10 cellular contexts compared by ENCODE assay signal in genomic region chr9:129182625-129183494, GRCh38. TPM values are rescaled to one million over a fixed set of nuclear protein-coding genes. Genes with fewer than 3 reads are reported as not detected.
DNase-seq lines count a peak whose midpoint lies in the region; ATAC-seq, FAIRE-seq and TF ChIP-seq lines count a peak whose summit lies in the region.
"Had no signal": no experiment of that assay in that cellular context is flagged by ENCODE, and none has a peak within 500 bp of the region (broad histone marks: within the 10 kb centered on the region; RNA-seq: fewer than 3 reads in every experiment).

No MANE protein-coding gene starts in this region.

- H3K9ac ChIP-seq in IMR-90 (ENCODE audit: low read depth, low read length) = no peak overlapping the region
- no peak overlapping the region for H3K9ac ChIP-seq in astrocyte (ENCODE audit: low read length)

- H3K27me3 Mint-ChIP-seq in astrocyte (ENCODE audit: low read depth, unreplicated experiment) = peaks cover 31% of the 10 kb centered on the region

- no peak overlapping the region for H3K14ac ChIP-seq in IMR-90 (replicated peaks; ENCODE audit: low read depth, low read length)

- peak overlapping the region; percentile 27 for H3K27ac Mint-ChIP-seq in astrocyte (ENCODE audit: unreplicated experiment)
- H3K27ac Mint-ChIP-seq: stimulated activated naive CD8-positive, alpha-beta T cell treated with anti-CD3 and anti-CD28 coated beads, Interleukin-15, Interleukin-2, amounts not matched to agents 100 ng/mL and 50 ng/mL, for 24 hours had no signal

- BruUV-seq in IMR-90 (replicated peaks; lab: Mats Ljungman, UMichigan) = no TSS peak

- in situ Hi-C loops in IMR-90 (cut with MboI; ENCODE audit: low sequenced_read_pairs) = no loop called here

- H3K4me3 Mint-ChIP-seq in astrocyte (ENCODE audit: unreplicated experiment) = no peak overlapping the region
- H3K4me3 Mint-ChIP-seq: stimulated activated naive CD8-positive, alpha-beta T cell treated with anti-CD3 and anti-CD28 coated beads, Interleukin-15, Interleukin-2, amounts not matched to agents 100 ng/mL and 50 ng/mL, for 24 hours had no signal

- H3K4me1 ChIP-seq in IMR-90 (ENCODE audit: control insufficient read depth, insufficient read depth, low read length) (no peaks in the 10 kb centered on the region), astrocyte (ENCODE audit: insufficient read depth, low read length) (peaks cover 5% of the 10 kb centered on the region), thyroid gland (peaks cover 4 to 6% of the 10 kb centered on the region in 2 donors), tibial artery (peaks cover 0 to 11% (median 8%) of the 10 kb centered on the region in 4 donors)

- H3K4ac ChIP-seq in IMR-90 (ENCODE audit: low read depth, low read length) = no peak overlapping the region

- no peaks in the 10 kb centered on the region for H3K36me3 ChIP-seq in IMR-90 (ENCODE audit: control insufficient read depth, insufficient read depth, low read length)
- no peaks in the 10 kb centered on the region for H3K36me3 ChIP-seq in astrocyte (ENCODE audit: insufficient read depth, low read length)
- H3K36me3 ChIP-seq in thyroid gland = no peaks in the 10 kb centered on the region
- no peaks in the 10 kb centered on the region for H3K36me3 ChIP-seq in tibial artery

- no peak overlapping the region for H4K8ac ChIP-seq in IMR-90 (ENCODE audit: low read depth in 2 of 2, low read length in 2 of 2)

- no peak overlapping the region for H2BK20ac ChIP-seq in IMR-90 (ENCODE audit: low read depth, low read length)

- DNase-seq in CD1c-positive myeloid dendritic cell (ENCODE audit: extremely low spot score) (peak; percentile 32), IMR-90 (no peak), astrocyte (ENCODE audit: low read depth) (no peak), left lobe of liver (ENCODE audit: low spot score) (no peak), NCI-H1092 treated with DMSO at 0.1 percent for 48 hours (lab: John Stamatoyannopoulos, UW) (no peak), thyroid gland (no peak), hypothalamus (lab: John Stamatoyannopoulos, UW) (no peak), tibial artery (no peak)
- DNase-seq: caudate nucleus had no signal

- H2BK15ac ChIP-seq in IMR-90 (ENCODE audit: low read depth, low read length) = no peak overlapping the region

- no peak overlapping the region for H3K23ac ChIP-seq in IMR-90 (ENCODE audit: low read depth, low read length)

- H2AK9ac ChIP-seq in IMR-90 (replicated peaks; ENCODE audit: low read depth, low read length, poor library complexity) = no peak overlapping the region

- intact Hi-C loops in IMR-90 (cut with micrococcal nuclease) = no loop called here
- intact Hi-C loops in thyroid gland (cut with DNase I) = loop anchor here (10.0 kb wide), 1 partner anchor 142 kb away; no protein-coding TSS in a partner anchor
- intact Hi-C loops in tibial artery (cut with DNase I; ENCODE audit: low total_unique reads) = loop anchor here (5.0 kb wide), 1 partner anchor 64 kb away; no protein-coding TSS in a partner anchor

- H4K5ac ChIP-seq in IMR-90 (ENCODE audit: low read depth, low read length) = no peak overlapping the region

- H3K27ac ChIP-seq in IMR-90 (ENCODE audit: insufficient read depth, low read length) (no peak overlapping the region), astrocyte (ENCODE audit: low read depth, low read length) (no peak overlapping the region), thyroid gland (no peak overlapping the region), tibial artery (no peak overlapping the region)

- H4K91ac ChIP-seq in IMR-90 (ENCODE audit: insufficient read depth, low read depth, low read length) = no peak overlapping the region

- TF ChIP-seq RAD21 in IMR-90 (IDR thresholded peaks at IDR 0.05; ENCODE audit: low read length) = peak; percentile 24; the same call in 1 of the 2 replicates

- peaks cover 0 to 6% of the 10 kb centered on the region in 2 experiments; a peak in 1 of 4 replicates for H3K79me1 ChIP-seq in IMR-90 (ENCODE audit: low read depth in 1 of 2, low read length in 2 of 2)

- H3K56ac ChIP-seq in IMR-90 (ENCODE audit: extremely low read depth, insufficient read depth, low read length) = no peak overlapping the region

- H3K18ac ChIP-seq in IMR-90 (ENCODE audit: low read depth, low read length) = no peak overlapping the region

- no peaks in the 10 kb centered on the region for H3K36me3 Mint-ChIP-seq in astrocyte (ENCODE audit: low read depth, unreplicated experiment)

- H3K4me1 Mint-ChIP-seq in astrocyte (ENCODE audit: low read depth, unreplicated experiment) = peaks cover 14% of the 10 kb centered on the region

- peaks cover 3% of the 10 kb centered on the region; the same call in 1 of the 2 replicates for H3K9me3 ChIP-seq in IMR-90 (ENCODE audit: control insufficient read depth, insufficient read depth, low read length)
- H3K9me3 ChIP-seq in astrocyte (ENCODE audit: insufficient read depth, low read depth, low read length) = no peaks in the 10 kb centered on the region
- H3K9me3 ChIP-seq in thyroid gland = no peaks in the 10 kb centered on the region
- H3K9me3 ChIP-seq in tibial artery = no peaks in the 10 kb centered on the region

- H3K4me3 ChIP-seq in IMR-90 (ENCODE audit: insufficient read depth, low read depth, low read length) = no peak overlapping the region
- H3K4me3 ChIP-seq in astrocyte (ENCODE audit: insufficient read depth, low read depth, low read length) = no peak overlapping the region
- no peak overlapping the region for H3K4me3 ChIP-seq in thyroid gland (replicated peaks in 1 of 3)
- no peak overlapping the region for H3K4me3 ChIP-seq in tibial artery

- 78% methylated on average over 7 of the region's 20 CpGs; no CpG with 5 or more reads in 1 of the 2 experiments for WGBS in IMR-90 (ENCODE audit: extremely low coverage in 2 of 2, insufficient read length in 1 of 2), 2 experiments
- 68 to 69% methylated on average over 18 to 19 of the region's 20 CpGs for WGBS in thyroid gland, 2 donors

- no peaks in the 10 kb centered on the region for H3K9me3 Mint-ChIP-seq in astrocyte (ENCODE audit: unreplicated experiment)
- H3K9me3 Mint-ChIP-seq: stimulated activated naive CD8-positive, alpha-beta T cell treated with anti-CD3 and anti-CD28 coated beads, Interleukin-15, Interleukin-2, amounts not matched to agents 100 ng/mL and 50 ng/mL, for 24 hours had no signal

- H3K9me1 ChIP-seq in IMR-90 (ENCODE audit: insufficient read depth, low read length) = peaks cover 6% of the 10 kb centered on the region

- POLR2A ChIA-PET in IMR-90 (lab: Charles Lee; ENCODE audit: unreplicated experiment) = no interaction called here

- H4K20me1 ChIP-seq in IMR-90 (ENCODE audit: insufficient read depth, low read length) = peaks cover 1% of the 10 kb centered on the region
- H4K20me1 ChIP-seq in astrocyte (ENCODE audit: insufficient read depth, low read length) = peaks cover 1% of the 10 kb centered on the region

- no peak overlapping the region for H3K4me2 ChIP-seq in IMR-90 (ENCODE audit: low read depth, low read length)
- no peak overlapping the region for H3K4me2 ChIP-seq in astrocyte (ENCODE audit: low read length)

- CTCF ChIA-PET in IMR-90 (lab: Yijun Ruan, JAX) = interaction anchor here (1.7 kb wide), 1 partner anchor 302 kb away, joined by 3 read pairs; no protein-coding TSS in a partner anchor

- H3K79me2 ChIP-seq in astrocyte (ENCODE audit: insufficient read depth, low read length) = peaks cover 2% of the 10 kb centered on the region

- FAIRE-seq in astrocyte (lab: Jason Lieb, UNC) = no peak

- no peak overlapping the region for H2BK120ac ChIP-seq in IMR-90 (ENCODE audit: low read depth, low read length)

- TF ChIP-seq CTCF in IMR-90 (conservative IDR thresholded peaks at IDR 0.05; ENCODE audit: low read depth, low read length) = peak; percentile 29
- TF ChIP-seq CTCF in astrocyte (IDR thresholded peaks at IDR 0.05; ENCODE audit: insufficient read depth, low read depth, low read length) = peak; percentile 32
- peak in 2 of 6 experiments; percentile 9 to 22 for TF ChIP-seq CTCF in thyroid gland (IDR thresholded peaks at IDR 0.05)
- peak in 1 of 2 experiments; percentile 21 for TF ChIP-seq CTCF in tibial artery (IDR thresholded peaks at IDR 0.05)

- no peaks in the 10 kb centered on the region for H3K27me3 ChIP-seq in IMR-90 (ENCODE audit: control insufficient read depth, insufficient read depth, low read length)
- H3K27me3 ChIP-seq in astrocyte (ENCODE audit: insufficient read depth, low read length) = no peaks in the 10 kb centered on the region
- no peaks in the 10 kb centered on the region for H3K27me3 ChIP-seq in thyroid gland
- no peaks in the 10 kb centered on the region for H3K27me3 ChIP-seq in tibial artery

- H2BK5ac ChIP-seq in IMR-90 (ENCODE audit: low read depth, low read length, poor library complexity, severe bottlenecking) = no peak overlapping the region

- H2AK5ac ChIP-seq in IMR-90 (ENCODE audit: low read depth, low read length) = peak overlapping the region; percentile 33; the same call in 1 of the 2 replicates

- no peak for TF ChIP-seq POLR2A in IMR-90 (IDR thresholded peaks at IDR 0.05; ENCODE audit: low read depth, low read length)
- no peak for TF ChIP-seq POLR2A in thyroid gland (IDR thresholded peaks at IDR 0.05)

- ATAC-seq in IMR-90 (ENCODE audit: low read depth) (no peak), left lobe of liver (peak; percentile 21)

- dilution Hi-C loops in IMR-90 (cut with HindIII; ENCODE audit: low sequenced_read_pairs, unreplicated experiment) = no loop called here

- H2AFZ ChIP-seq in IMR-90 (replicated peaks; ENCODE audit: low read length, poor library complexity) (peak overlapping the region; percentile 34), astrocyte (ENCODE audit: low read depth, low read length) (no peak overlapping the region)

TF ChIP-seq in IMR-90, 13 proteins besides CTCF, POLR2A, EP300 and RAD21:
- 0 out of 2 replicates have a peak, but pooled peaks have one; percentile 5 for TF ChIP-seq SMC3 (IDR thresholded peaks at IDR 0.05; ENCODE audit: low read depth, low read length)
- TF ChIP-seq, protein P1, sequence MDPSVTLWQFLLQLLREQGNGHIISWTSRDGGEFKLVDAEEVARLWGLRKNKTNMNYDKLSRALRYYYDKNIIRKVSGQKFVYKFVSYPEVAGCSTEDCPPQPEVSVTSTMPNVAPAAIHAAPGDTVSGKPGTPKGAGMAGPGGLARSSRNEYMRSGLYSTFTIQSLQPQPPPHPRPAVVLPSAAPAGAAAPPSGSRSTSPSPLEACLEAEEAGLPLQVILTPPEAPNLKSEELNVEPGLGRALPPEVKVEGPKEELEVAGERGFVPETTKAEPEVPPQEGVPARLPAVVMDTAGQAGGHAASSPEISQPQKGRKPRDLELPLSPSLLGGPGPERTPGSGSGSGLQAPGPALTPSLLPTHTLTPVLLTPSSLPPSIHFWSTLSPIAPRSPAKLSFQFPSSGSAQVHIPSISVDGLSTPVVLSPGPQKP (IDR thresholded peaks at IDR 0.05; ENCODE audit: borderline replicate concordance, low read depth, low read length) = no peak
TF ChIP-seq in IMR-90: peak in this region for 1.

RNA-seq across cellular contexts. Expression of gene IER5L, which starts 4.8 kb away (rescaled TPM):
- total RNA-seq in IMR-90 (2012; rRNA removed) = 12.5 and 14.4 TPM in 2 replicates
- polyA plus RNA-seq in IMR-90 (2012; rRNA removed) = 13.4 and 21.0 TPM in 2 replicates
- 12.4 and 35.8 TPM in 2 replicates for polyA plus RNA-seq in IMR-90 (2012; cell fraction: cytosol; rRNA removed)
- 13.1 and 28.4 TPM in 2 replicates for polyA plus RNA-seq in IMR-90 (2012; cell fraction: nucleus; rRNA removed; ENCODE audit: low replicate concordance)
- 47.0 and 55.0 TPM in 2 replicates for total RNA-seq in astrocyte
- 4.5 TPM for total RNA-seq in left lobe of liver
- 10 to 100 TPM in 3 of 4 donors, 1 to 10 TPM in 1; 7.8 to 20.2 (median 12.6) TPM for total RNA-seq in thyroid gland
